17 cellular contexts compared by ENCODE assay signal in genomic region chr15:63928185-63928852, GRCh38.
DNase-seq lines count a peak whose midpoint lies in the region; ATAC-seq, FAIRE-seq and TF ChIP-seq lines count a peak whose summit lies in the region.
"Had no signal": no experiment of that assay in that cellular context is flagged by ENCODE, and none has a peak within 500 bp of the region (broad histone marks: within the 10 kb centered on the region; RNA-seq: fewer than 3 reads in every experiment).

No MANE protein-coding gene starts in this region.

- no peak overlapping the region for H3K9ac ChIP-seq in Karpas-422 (ENCODE audit: low read length)

- H3K27me3 ChIP-seq in Karpas-422 (ENCODE audit: low read length) (no peaks in the 10 kb centered on the region), spleen (replicated peaks in 1 of 7) (no peaks in the 10 kb centered on the region)

- FAIRE-seq in GM19239 (lab: Jason Lieb, UNC): no peak

- H3K9me3 ChIP-seq in Karpas-422 (ENCODE audit: low read length): no peaks in the 10 kb centered on the region
- H3K9me3 ChIP-seq in spleen: no peaks in the 10 kb centered on the region

- H3K9me2 ChIP-seq in Karpas-422 (replicated peaks; ENCODE audit: insufficient read depth, low read length): no peaks in the 10 kb centered on the region

- H3K27ac ChIP-seq in Karpas-422 (ENCODE audit: low read length) (no peak overlapping the region), spleen (peak overlapping the region in 5 of 8 donors; percentile 22 to 69 (median 54))
- H3K27ac ChIP-seq: C4-2B had no signal

- H3K36me3 ChIP-seq in Karpas-422 (ENCODE audit: insufficient read depth, low read length): no peaks in the 10 kb centered on the region
- peaks cover 0 to 75% (median 5%) of the 10 kb centered on the region in 6 donors for H3K36me3 ChIP-seq in spleen

- intact Hi-C loops in spleen (cut with DNase I; ENCODE audit: low total_unique reads): no loop called here

- no peaks in the 10 kb centered on the region for H4K20me1 ChIP-seq in Karpas-422 (ENCODE audit: insufficient read depth, low read depth, low read length)

- no peak for TF ChIP-seq CTCF in spleen (IDR thresholded peaks at IDR 0.05 in 8 of 11, conservative IDR thresholded peaks at IDR 0.05 in 3 of 11)

- WGBS in spleen, 5 donors: 68 to 89% (median 79%) methylated on average over 2 of the region's 2 CpGs

- H3K79me2 ChIP-seq in Karpas-422 (ENCODE audit: low read length): no peaks in the 10 kb centered on the region

- ATAC-seq in left lobe of liver (peak; percentile 31), GM18858 (IDR thresholded peaks at IDR 0.05; ENCODE audit: unreplicated experiment) (no peak)
- ATAC-seq: PC-3 had no signal

- TF ChIP-seq POLR2A in spleen (IDR thresholded peaks at IDR 0.05): no peak

- H3K4me3 ChIP-seq in Karpas-422 (ENCODE audit: low read length) (no peak overlapping the region), spleen (no peak overlapping the region)

- peak; percentile 36 for DNase-seq in Karpas-422
- DNase-seq in NCI-H82 treated with DMSO at 0.1 percent for 48 hours (lab: John Stamatoyannopoulos, UW; ENCODE audit: unreplicated experiment): peak; percentile 29
- DNase-seq in left lobe of liver (ENCODE audit: low spot score): no peak
- no peak for DNase-seq in spleen
- DNase-seq in DMS 273 treated with DMSO at 0.1 percent for 48 hours (lab: John Stamatoyannopoulos, UW): no peak
- DNase-seq in GM19239 (ENCODE audit: insufficient read length, low spot score): no peak
- DNase-seq: ACHN, DND-41, KBM-7, NCI-H1417 treated with DMSO at 0.1 percent for 48 hours, NCI-H187 treated with DMSO at 0.1 percent for 48 hours, NCI-H2227 treated with DMSO at 0.1 percent for 48 hours, NCI-H510A treated with DMSO at 0.1 percent for 48 hours, PC-3, RPMI8226 had no signal

- peaks cover 40% of the 10 kb centered on the region for H3K4me1 ChIP-seq in Karpas-422 (ENCODE audit: low read length)
- H3K4me1 ChIP-seq in spleen: peaks cover 0 to 15% (median 3%) of the 10 kb centered on the region in 6 donors

- no peak overlapping the region for H3K4me2 ChIP-seq in Karpas-422 (ENCODE audit: low read depth, low read length, poor library complexity, severe bottlenecking)

- no peak overlapping the region for H2AFZ ChIP-seq in Karpas-422 (ENCODE audit: low read length)

Comparison
In these comparisons a context has a peak if more than half of its experiments do, and no peak if none do; other contexts are left out.
1. DNase-seq: peak in Karpas-422 (single experiment) and NCI-H82 treated with DMSO at 0.1 percent for 48 hours (single experiment); none in left lobe of liver (single experiment), spleen (single experiment), DMS 273 treated with DMSO at 0.1 percent for 48 hours (single experiment) and GM19239 (single experiment).